15 cellular contexts compared by ENCODE assay signal in the genomic region with DNA sequence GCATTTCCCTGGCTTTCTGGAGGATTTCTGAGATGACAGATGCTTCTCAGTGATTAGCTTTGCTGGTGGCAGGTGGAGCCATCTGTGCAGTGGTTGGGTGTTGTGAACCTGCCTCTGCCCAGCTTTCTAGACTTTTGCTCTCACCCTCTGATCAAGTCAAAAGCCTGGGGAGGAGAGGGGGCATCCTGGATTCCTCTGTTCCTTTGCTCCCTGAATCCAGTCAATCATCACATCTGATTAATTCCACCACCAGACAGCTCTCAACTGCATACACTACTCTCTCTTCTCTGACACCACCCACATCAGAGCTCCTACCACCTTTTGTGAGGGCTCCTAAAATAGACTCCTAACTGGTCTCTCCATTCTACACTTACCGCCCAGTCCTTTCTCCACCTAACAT.
"Had no signal": no experiment of that assay in that cellular context is flagged by ENCODE, and none has a peak within 500 bp of the region (broad histone marks: within the 10 kb centered on the region; RNA-seq: fewer than 3 reads in every experiment).

No MANE protein-coding gene starts in this region.

- H3K9me3 Mint-ChIP-seq: nephron progenitor cell had no signal

- FAIRE-seq: endometrium, kidney had no signal

- H3K36me3 ChIP-seq: gastroesophageal sphincter, right atrium auricular region, sigmoid colon, stomach had no signal

- ATAC-seq: esophagus mucosa; gastroesophageal sphincter; naive thymus-derived CD4-positive, alpha-beta T cell had no signal

- H3K27ac Mint-ChIP-seq: naive thymus-derived CD4-positive, alpha-beta T cell; nephron progenitor cell had no signal

- H3K4me3 ChIP-seq: gastroesophageal sphincter, right atrium auricular region, sigmoid colon, skin epidermis, stomach had no signal

- H3K27me3 ChIP-seq: gastroesophageal sphincter, right atrium auricular region, sigmoid colon, stomach had no signal

- H3K36me3 Mint-ChIP-seq: naive thymus-derived CD4-positive, alpha-beta T cell had no signal

- DNase-seq: cortex of kidney; effector memory CD4-positive, alpha-beta T cell; kidney; mesendoderm; naive thymus-derived CD4-positive, alpha-beta T cell; nephron progenitor cell; posterior cingulate gyrus; sigmoid colon; stimulated activated naive CD4-positive, alpha-beta T cell; stomach had no signal

- H3K4me1 ChIP-seq: right atrium auricular region, stomach had no signal

- H3K4me1 Mint-ChIP-seq: naive thymus-derived CD4-positive, alpha-beta T cell had no signal

- H3K4me3 Mint-ChIP-seq: naive thymus-derived CD4-positive, alpha-beta T cell; nephron progenitor cell had no signal

- H3K9me3 ChIP-seq: gastroesophageal sphincter, right atrium auricular region, sigmoid colon, stomach had no signal

- H3K27ac ChIP-seq: gastroesophageal sphincter, right atrium auricular region, sigmoid colon, skin epidermis, stomach had no signal
